In genomic region chr11:76783294-76783900, GRCh38 we compare ENCODE assay signal across 8 cellular contexts. TPM values are rescaled to one million over a fixed set of nuclear protein-coding genes. Genes with fewer than 3 reads are reported as not detected.
DNase-seq lines count a peak whose midpoint lies in the region; ATAC-seq and TF ChIP-seq lines count a peak whose summit lies in the region.

TSS of gene TSKU (plus strand) at chr11:76783356. CDS start at chr11:76795617, 12,261 bp downstream.

- H3K27me3 ChIP-seq in GM06990 (replicated peaks; ENCODE audit: control insufficient read depth, insufficient read depth, low read length) (peaks cover 3% of the 10 kb centered on the region), NT2/D1 (ENCODE audit: insufficient read depth, insufficient read length) (no peaks in the 10 kb centered on the region)

- peak within 1 kb of the TSS; percentile 91 for H3K4me3 Mint-ChIP-seq in type B pancreatic cell

- H3K4me1 Mint-ChIP-seq in type B pancreatic cell (ENCODE audit: unreplicated experiment), result peaks cover 64% of the 10 kb centered on the region

- H3K27ac Mint-ChIP-seq in type B pancreatic cell, result peak within 1 kb of the TSS; percentile 93

- H3K4me3 ChIP-seq in GM06990 (replicated peaks; ENCODE audit: low read depth, low read length), result peak within 1 kb of the TSS; percentile 51
- H3K4me3 ChIP-seq in NT2/D1 (ENCODE audit: insufficient read length, low read depth), result peak within 1 kb of the TSS; percentile 89

- no peak for TF ChIP-seq CTCF in GM06990 (IDR thresholded peaks at IDR 0.05; ENCODE audit: insufficient read depth, low read length, poor library complexity, severe bottlenecking)
- TF ChIP-seq CTCF in type B pancreatic cell (conservative IDR thresholded peaks at IDR 0.05), result no peak

- no peak for ATAC-seq in GM21619 (IDR thresholded peaks at IDR 0.05; ENCODE audit: unreplicated experiment)

- H3K9ac ChIP-seq in NT2/D1 (ENCODE audit: insufficient read length, low read depth), result peak within 1 kb of the TSS; percentile 96

- peaks cover 5% of the 10 kb centered on the region for H3K36me3 Mint-ChIP-seq in type B pancreatic cell

- H3K36me3 ChIP-seq in GM06990 (ENCODE audit: control insufficient read depth, insufficient read depth, low read length) (no peaks in the 10 kb centered on the region), NT2/D1 (ENCODE audit: insufficient read depth, insufficient read length, low read length) (peaks cover 19% of the 10 kb centered on the region)

- peaks cover 11% of the 10 kb centered on the region for H3K4me1 ChIP-seq in NT2/D1 (ENCODE audit: insufficient read depth, insufficient read length)

- peaks cover 4% of the 10 kb centered on the region; the same call in 1 of the 2 replicates for H3K9me3 ChIP-seq in NT2/D1 (ENCODE audit: insufficient read depth, low read length)

- DNase-seq in GM06990 (ENCODE audit: extremely low read depth, insufficient read length), result no peak
- peak; percentile 58 for DNase-seq in NT2/D1 (ENCODE audit: low read depth, low spot score)
- DNase-seq in mesenteric fat pad (ENCODE audit: low spot score), result no peak
- DNase-seq in type B pancreatic cell (ENCODE audit: extremely low spot score, unreplicated experiment), result peak; percentile 85
- no peak for DNase-seq in epidermal melanocyte (ENCODE audit: insufficient read length, low spot score)
- DNase-seq in AML-193 (lab: John Stamatoyannopoulos, UW), result no peak

- peak within 1 kb of the TSS; percentile 23 for H3K27ac ChIP-seq in cingulate gyrus (ENCODE audit: low read depth, low read length)

- no peaks in the 10 kb centered on the region for H3K9me3 Mint-ChIP-seq in type B pancreatic cell

- no peaks in the 10 kb centered on the region for H3K27me3 Mint-ChIP-seq in type B pancreatic cell

RNA-seq across cellular contexts. Expression of gene TSKU, which starts in this region (rescaled TPM):
- total RNA-seq in mesenteric fat pad, result 185 TPM
- total RNA-seq in type B pancreatic cell (ENCODE audit: low replicate concordance), result 32.8 and 36.7 TPM in 2 replicates

Comparison
In these comparisons a context has a peak if more than half of its experiments do, and no peak if none do; other contexts are left out.
1. DNase-seq: peak in NT2/D1 (single experiment) and type B pancreatic cell (single experiment); none in GM06990 (single experiment), mesenteric fat pad (single experiment), epidermal melanocyte (single experiment) and AML-193 (0 of 2).